ENCODE assay signal across 14 cellular contexts in the genomic region with DNA sequence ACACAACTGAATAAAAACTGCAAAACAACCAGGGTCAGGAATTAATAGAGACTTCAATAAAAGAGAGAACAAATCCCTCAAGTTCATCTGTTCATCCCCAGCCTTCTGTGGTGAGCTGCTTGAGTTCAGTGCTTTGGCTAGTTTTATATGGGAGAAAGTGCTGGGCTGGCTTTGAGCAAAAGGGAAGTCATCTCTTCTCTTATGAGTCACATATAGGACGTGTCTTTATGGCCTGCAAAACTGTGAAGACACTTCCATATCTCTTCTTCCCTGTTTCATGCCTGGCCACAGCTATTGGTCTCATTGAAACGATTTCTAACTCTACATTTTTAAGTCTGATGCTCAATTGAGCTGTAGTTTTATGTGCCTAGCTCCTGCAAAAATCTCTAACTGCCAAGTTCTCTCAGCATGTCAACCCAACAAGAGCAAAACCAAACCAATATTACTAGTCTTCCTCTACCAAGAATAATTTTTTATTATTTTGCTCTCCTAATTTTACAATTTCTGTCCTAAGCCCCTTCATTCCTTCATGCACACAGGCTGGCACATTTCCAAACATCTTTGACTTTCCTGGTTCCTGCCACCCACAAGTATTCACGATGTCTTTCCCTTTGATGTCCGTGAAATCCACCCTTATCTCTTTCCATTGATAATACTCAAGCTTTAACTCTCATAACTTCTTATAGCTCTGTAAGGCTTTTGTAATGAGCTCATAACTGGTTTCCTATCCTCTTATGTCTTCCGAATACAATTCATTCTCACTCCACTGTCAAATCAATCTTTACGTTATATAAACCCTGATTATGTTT.
DNase-seq lines count a peak whose midpoint lies in the region; ATAC-seq, FAIRE-seq and TF ChIP-seq lines count a peak whose summit lies in the region.
"Had no signal": no experiment of that assay in that cellular context is flagged by ENCODE, and none has a peak within 500 bp of the region (broad histone marks: within the 10 kb centered on the region; RNA-seq: fewer than 3 reads in every experiment).

No MANE protein-coding gene starts in this region.

- TF ChIP-seq POLR2A in GM12891 (IDR thresholded peaks at IDR 0.05; ENCODE audit: low read depth, low read length) (no peak), spleen (IDR thresholded peaks at IDR 0.05) (no peak)

- no peaks in the 10 kb centered on the region for H3K36me3 ChIP-seq in left lung
- no peaks in the 10 kb centered on the region for H3K36me3 ChIP-seq in spleen
- H3K36me3 ChIP-seq: BLaER1 treated with 17β-estradiol and CSF1 and Interleukin-3, amounts not matched to agents 10 nM and 100 nM; esophagus muscularis mucosa had no signal

- no peaks in the 10 kb centered on the region for H3K9me3 ChIP-seq in left lung
- H3K9me3 ChIP-seq in spleen = no peaks in the 10 kb centered on the region
- H3K9me3 ChIP-seq: BLaER1 treated with 17β-estradiol and CSF1 and Interleukin-3, amounts not matched to agents 10 nM and 100 nM; esophagus muscularis mucosa had no signal

- peaks cover 9 to 74% of the 10 kb centered on the region in 2 donors for H3K4me1 ChIP-seq in left lung
- H3K4me1 ChIP-seq in spleen = peaks cover 0 to 33% (median 0%) of the 10 kb centered on the region in 6 donors

- H3K4me3 ChIP-seq in HL-60 (replicated peaks; ENCODE audit: insufficient read depth, low read length) (no peak overlapping the region), left lung (no peak overlapping the region), spleen (no peak overlapping the region)
- H3K4me3 ChIP-seq: BLaER1 treated with 17β-estradiol and CSF1 and Interleukin-3, amounts not matched to agents 10 nM and 100 nM; esophagus muscularis mucosa had no signal

- FAIRE-seq in GM12891 (lab: Jason Lieb, UNC) = no peak

- peak; percentile 36 for ATAC-seq in left lung
- ATAC-seq: naive thymus-derived CD8-positive, alpha-beta T cell; Panc1 had no signal

- intact Hi-C loops in left lung (cut with DNase I) = no loop called here
- intact Hi-C loops in spleen (cut with DNase I; ENCODE audit: low total_unique reads) = no loop called here

- no peak for DNase-seq in GM12891 (ENCODE audit: insufficient read length, low spot score)
- DNase-seq in HL-60 (ENCODE audit: low read depth in 1 of 2, low spot score in 1 of 2) = peak; percentile 68 to 78
- peak; percentile 80 for DNase-seq in SKM-1 treated with dmso at 0.1 percent for 144 hours (lab: John Stamatoyannopoulos, UW; ENCODE audit: unreplicated experiment)
- DNase-seq in left lung = no peak
- DNase-seq in spleen = no peak
- no peak for DNase-seq in NCI-H226
- DNase-seq in stimulated activated CD4-positive, alpha-beta T cell treated with anti-CD3 and anti-CD28 coated beads, Interleukin-4, amount 100 ng/mL, for 1 hour = no peak
- DNase-seq in effector CD4-positive, alpha-beta T cell = no peak
- DNase-seq: naive thymus-derived CD8-positive, alpha-beta T cell; NCI-H187 had no signal

- H3K27ac ChIP-seq in HL-60 (replicated peaks) (no peak overlapping the region), left lung (no peak overlapping the region), spleen (no peak overlapping the region)
- H3K27ac ChIP-seq: esophagus muscularis mucosa, VCaP had no signal

- 56 to 65% (median 62%) methylated on average over 6 of the region's 6 CpGs for WGBS in spleen, 5 donors

- H3K27me3 ChIP-seq in HL-60 (ENCODE audit: insufficient read depth, poor library complexity, severe bottlenecking) = no peaks in the 10 kb centered on the region
- no peaks in the 10 kb centered on the region for H3K27me3 ChIP-seq in left lung
- peaks cover 0 to 9% (median 0%) of the 10 kb centered on the region in 7 donors for H3K27me3 ChIP-seq in spleen (replicated peaks in 1 of 7)
- H3K27me3 ChIP-seq: esophagus muscularis mucosa had no signal

- TF ChIP-seq CTCF in HL-60 (IDR thresholded peaks at IDR 0.05; ENCODE audit: insufficient read depth, low read length) (no peak), left lung (IDR thresholded peaks at IDR 0.05) (no peak), spleen (IDR thresholded peaks at IDR 0.05 in 8 of 11, conservative IDR thresholded peaks at IDR 0.05 in 3 of 11) (no peak)

TF ChIP-seq in GM12891, 5 proteins besides CTCF, POLR2A, EP300 and RAD21:
- TF ChIP-seq POU2F2 (IDR thresholded peaks at IDR 0.05; ENCODE audit: low read depth, low read length) (no peak), SPI1 (IDR thresholded peaks at IDR 0.05; ENCODE audit: low read depth, low read length) (peak; percentile 52; the same call in 1 of the 2 replicates), POLR2AphosphoS5 (IDR thresholded peaks at IDR 0.05; ENCODE audit: low read depth, low read length) (no peak)
TF ChIP-seq in GM12891: peak in this region for 1.

Comparison
In these comparisons a context has a peak if more than half of its experiments do, and no peak if none do; other contexts are left out.
1. DNase-seq: peak in HL-60 (2 of 2) and SKM-1 treated with dmso at 0.1 percent for 144 hours (single experiment); none in GM12891 (single experiment), left lung (0 of 2), spleen (single experiment), NCI-H226 (single experiment), stimulated activated CD4-positive, alpha-beta T cell treated with anti-CD3 and anti-CD28 coated beads, Interleukin-4, amount 100 ng/mL, for 1 hour (single experiment) and effector CD4-positive, alpha-beta T cell (single experiment).